In genomic region chr10:74117738-74118137, GRCh38 we compare ENCODE assay signal across 14 cellular contexts. TPM values are rescaled to one million over a fixed set of nuclear protein-coding genes. Genes with fewer than 3 reads are reported as not detected.
DNase-seq lines count a peak whose midpoint lies in the region; ATAC-seq, FAIRE-seq and TF ChIP-seq lines count a peak whose summit lies in the region.
"Had no signal": no experiment of that assay in that cellular context is flagged by ENCODE, and none has a peak within 500 bp of the region (broad histone marks: within the 10 kb centered on the region; RNA-seq: fewer than 3 reads in every experiment).

No MANE protein-coding gene starts in this region.

- peaks cover 14 to 36% of the 10 kb centered on the region in 2 donors for H3K36me3 Mint-ChIP-seq in activated T-cell treated with anti-CD3 and anti-CD28 coated beads, Interleukin-2, amount 50 U/mL, for 72 hours (ENCODE audit: insufficient read depth in 2 of 2)

- H3K27me3 Mint-ChIP-seq in activated T-cell treated with anti-CD3 and anti-CD28 coated beads, Interleukin-2, amount 50 U/mL, for 72 hours (ENCODE audit: low read depth): no peaks in the 10 kb centered on the region
- H3K27me3 Mint-ChIP-seq in stimulated activated naive CD8-positive, alpha-beta T cell treated with anti-CD3 and anti-CD28 coated beads, Interleukin-15, amount 100 ng/mL, for 72 hours: no peaks in the 10 kb centered on the region

- H3K9me3 ChIP-seq in kidney (ENCODE audit: control insufficient read depth in 1 of 2, low read length in 2 of 2): no peaks in the 10 kb centered on the region

- H3K36me3 ChIP-seq in kidney (ENCODE audit: control insufficient read depth in 1 of 2, insufficient read depth in 2 of 2, low read length in 2 of 2): peaks cover 33 to 46% of the 10 kb centered on the region in 2 donors

- H3K4me3 Mint-ChIP-seq in activated T-cell treated with anti-CD3 and anti-CD28 coated beads, Interleukin-2, amount 50 U/mL, for 72 hours: no peak overlapping the region
- H3K4me3 Mint-ChIP-seq in stimulated activated naive CD8-positive, alpha-beta T cell treated with anti-CD3 and anti-CD28 coated beads, Interleukin-15, amount 100 ng/mL, for 72 hours: peak overlapping the region; percentile 7 to 32

- no peak for TF ChIP-seq POLR2A in GM18505 (IDR thresholded peaks at IDR 0.05; ENCODE audit: borderline replicate concordance, extremely low read depth, insufficient read depth, insufficient read length)

- peak overlapping the region; percentile 73 for H3K27ac Mint-ChIP-seq in activated T-cell treated with anti-CD3 and anti-CD28 coated beads, Interleukin-2, amount 50 U/mL, for 72 hours
- peak overlapping the region; percentile 90 to 94 for H3K27ac Mint-ChIP-seq in stimulated activated naive CD8-positive, alpha-beta T cell treated with anti-CD3 and anti-CD28 coated beads, Interleukin-15, amount 100 ng/mL, for 72 hours

- H3K4me1 Mint-ChIP-seq in activated T-cell treated with anti-CD3 and anti-CD28 coated beads, Interleukin-2, amount 50 U/mL, for 72 hours (ENCODE audit: low read depth): peaks cover 22% of the 10 kb centered on the region
- peaks cover 22% of the 10 kb centered on the region for H3K4me1 Mint-ChIP-seq in stimulated activated naive CD8-positive, alpha-beta T cell treated with anti-CD3 and anti-CD28 coated beads, Interleukin-15, amount 100 ng/mL, for 72 hours

- H3K4me1 ChIP-seq in kidney (ENCODE audit: control insufficient read depth in 1 of 2, insufficient read depth in 1 of 2, low read depth in 1 of 2, low read length in 2 of 2): peaks cover 0 to 3% of the 10 kb centered on the region in 2 donors

- intact Hi-C loops in dorsolateral prefrontal cortex (cut with DNase I) (no loop called here), kidney (cut with DNase I) (no loop called here)

- peak in 1 of 2 donors; percentile 14 for DNase-seq in activated T-cell treated with anti-CD3 and anti-CD28 coated beads, Interleukin-2, amount 50 U/mL, for 72 hours
- DNase-seq in activated T-cell treated with anti-CD3 and anti-CD28 coated beads, Interleukin-2, amount 50 U/mL, for 1 hour: no peak
- DNase-seq in dorsolateral prefrontal cortex (no peak), cerebellar nuclear complex (lab: John Stamatoyannopoulos, UW) (no peak), kidney (no peak)
- peak in 1 of 2 donors; percentile 39 for DNase-seq in stimulated activated naive CD8-positive, alpha-beta T cell treated with anti-CD3 and anti-CD28 coated beads, Interleukin-15, amount 100 ng/mL, for 72 hours
- DNase-seq: amniotic stem cell, foreskin keratinocyte, NCI-H2081, NCI-H82, occipital lobe, SHP77 treated with DMSO at 0.1 percent for 48 hours had no signal

- FAIRE-seq in kidney (lab: Jason Lieb, UNC): no peak

- ATAC-seq in activated T-cell treated with anti-CD3 and anti-CD28 coated beads, Interleukin-2, amount 50 U/mL, for 72 hours (replicated peaks in 1 of 2): peak; percentile 51 to 54
- ATAC-seq in HG03045 (IDR thresholded peaks at IDR 0.05; ENCODE audit: unreplicated experiment) (peak; percentile 55), GM18505 (IDR thresholded peaks at IDR 0.05; ENCODE audit: unreplicated experiment) (no peak)
- peak; percentile 93 for ATAC-seq in stimulated activated naive CD8-positive, alpha-beta T cell treated with anti-CD3 and anti-CD28 coated beads, Interleukin-15, amount 100 ng/mL, for 72 hours
- ATAC-seq: foreskin keratinocyte had no signal

- H3K4me3 ChIP-seq in dorsolateral prefrontal cortex (no peak overlapping the region), kidney (ENCODE audit: low read length in 2 of 2) (no peak overlapping the region)

- no peaks in the 10 kb centered on the region for H3K9me3 Mint-ChIP-seq in activated T-cell treated with anti-CD3 and anti-CD28 coated beads, Interleukin-2, amount 50 U/mL, for 72 hours
- no peaks in the 10 kb centered on the region for H3K9me3 Mint-ChIP-seq in stimulated activated naive CD8-positive, alpha-beta T cell treated with anti-CD3 and anti-CD28 coated beads, Interleukin-15, amount 100 ng/mL, for 72 hours

- H3K9ac ChIP-seq in kidney (ENCODE audit: low read length in 2 of 2): no peak overlapping the region

- TF ChIP-seq CTCF in dorsolateral prefrontal cortex (IDR thresholded peaks at IDR 0.05 in 54 of 56, conservative IDR thresholded peaks at IDR 0.05 in 2 of 56; ENCODE audit: low read depth in 1 of 56, partially characterized antibody in 56 of 56) (no peak), kidney (IDR thresholded peaks at IDR 0.05; ENCODE audit: borderline replicate concordance, extremely low read depth, insufficient read depth) (no peak)

- H3K27me3 ChIP-seq in dorsolateral prefrontal cortex: no peaks in the 10 kb centered on the region
- H3K27me3 ChIP-seq: foreskin keratinocyte had no signal

- H3K27ac ChIP-seq in dorsolateral prefrontal cortex: peak overlapping the region in 41 of 59 donors; percentile 6 to 77 (median 48)
- no peak overlapping the region for H3K27ac ChIP-seq in kidney (ENCODE audit: low read depth in 2 of 2, low read length in 2 of 2)
- H3K27ac ChIP-seq: foreskin keratinocyte had no signal

RNA-seq across cellular contexts. Expression of gene AP3M1, which starts 32.9 kb away (rescaled TPM):
- 10 to 100 TPM; 49.2 to 50.4 TPM for total RNA-seq in activated T-cell treated with anti-CD3 and anti-CD28 coated beads, Interleukin-2, amount 50 U/mL, for 72 hours
- 10 to 100 TPM; 19.6 to 34.9 (median 26.7) TPM for total RNA-seq in dorsolateral prefrontal cortex
- 30.1 TPM for total RNA-seq in kidney
- 14.6 TPM for polyA plus RNA-seq in kidney (ENCODE audit: insufficient read depth, low read depth, low replicate concordance)

RNA-seq across cellular contexts. Expression of gene ADK, which starts 33.3 kb away (rescaled TPM):
- 10 to 100 TPM; 56.2 to 60.0 TPM for total RNA-seq in activated T-cell treated with anti-CD3 and anti-CD28 coated beads, Interleukin-2, amount 50 U/mL, for 72 hours
- total RNA-seq in dorsolateral prefrontal cortex (10 to 100 TPM; 26.7 to 48.2 (median 34.8) TPM), kidney (33.0 TPM)
- polyA plus RNA-seq in kidney (ENCODE audit: insufficient read depth, low read depth, low replicate concordance): 38.3 TPM

Comparison
In these comparisons a context has a peak if more than half of its experiments do, and no peak if none do; other contexts are left out.
1. H3K4me3 Mint-ChIP-seq: peak in stimulated activated naive CD8-positive, alpha-beta T cell treated with anti-CD3 and anti-CD28 coated beads, Interleukin-15, amount 100 ng/mL, for 72 hours (2 of 2); none in activated T-cell treated with anti-CD3 and anti-CD28 coated beads, Interleukin-2, amount 50 U/mL, for 72 hours (0 of 2).
2. H3K27ac ChIP-seq: peak in dorsolateral prefrontal cortex (41 of 59); none in kidney (0 of 2).